11 cellular contexts compared by ENCODE assay signal in the genomic region with DNA sequence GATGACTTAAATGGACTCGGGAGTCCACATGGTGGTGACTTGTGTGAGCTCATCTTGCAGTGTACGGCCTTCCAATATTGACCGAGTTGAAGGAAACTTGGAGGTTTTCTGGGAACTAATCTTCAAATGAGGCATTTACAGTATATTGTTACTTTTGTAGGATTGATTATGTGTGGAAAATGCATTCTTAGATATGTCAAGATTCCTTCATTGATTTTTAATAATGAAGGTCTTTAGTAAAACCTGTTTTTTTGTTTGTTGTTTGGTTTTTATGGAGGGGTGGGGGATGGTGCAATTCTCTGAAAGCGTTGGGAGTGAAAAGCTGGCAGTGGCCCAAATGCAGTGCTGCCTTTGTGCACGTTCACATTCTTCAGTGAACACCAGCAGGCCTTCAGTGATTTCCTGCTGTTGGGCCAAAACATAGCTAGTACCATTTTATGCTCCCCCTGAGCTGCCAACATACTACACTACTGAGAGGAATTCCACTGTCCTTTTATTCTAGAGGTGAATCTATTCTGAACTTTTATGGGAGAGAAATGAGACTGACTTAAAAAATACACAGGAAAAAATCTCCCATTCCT. TPM values are rescaled to one million over a fixed set of nuclear protein-coding genes. Genes with fewer than 3 reads are reported as not detected.
A peak's percentile ranks its signal among the peaks of the same experiment; 100 is the strongest.
DNase-seq lines count a peak whose midpoint lies in the region; ATAC-seq and TF ChIP-seq lines count a peak whose summit lies in the region.
"Had no signal": no experiment of that assay in that cellular context is flagged by ENCODE, and none has a peak within 500 bp of the region (broad histone marks: within the 10 kb centered on the region; RNA-seq: fewer than 3 reads in every experiment).

No MANE protein-coding gene starts in this region.

- no peaks in the 10 kb centered on the region for H3K27me3 ChIP-seq in BLaER1 treated with 17β-estradiol and CSF1 and Interleukin-3, amounts not matched to agents 10 nM and 100 nM
- no peaks in the 10 kb centered on the region for H3K27me3 ChIP-seq in brain microvascular endothelial cell (replicated peaks)
- no peaks in the 10 kb centered on the region for H3K27me3 ChIP-seq in prostate gland (replicated peaks; ENCODE audit: insufficient read depth)

- peak overlapping the region in 2 of 11 experiments; percentile 4 to 23; a peak in 2 of 22 replicates for H3K27ac ChIP-seq in BLaER1 treated with 17β-estradiol and CSF1 and Interleukin-3, amounts not matched to agents 10 nM and 100 nM
- H3K27ac ChIP-seq in KOPT-K1 (ENCODE audit: low read depth, low read length, poor library complexity, severe bottlenecking): peak overlapping the region; percentile 12
- H3K27ac ChIP-seq in brain microvascular endothelial cell: no peak overlapping the region
- no peak overlapping the region for H3K27ac ChIP-seq in prostate gland

- DNase-seq in brain microvascular endothelial cell: peak; percentile 46
- peak in 1 of 2 donors; percentile 56 for DNase-seq in left colon
- no peak for DNase-seq in prostate gland (ENCODE audit: low spot score)
- no peak for DNase-seq in stimulated activated CD4-positive, alpha-beta T cell treated with anti-CD3 and anti-CD28 coated beads, Interleukin-4, amount 100 ng/mL, for 1 hour
- no peak for DNase-seq in putamen (ENCODE audit: low spot score)
- no peak for DNase-seq in occipital lobe (lab: John Stamatoyannopoulos, UW)
- DNase-seq: activated B cell treated with CpG ODN at 0.5 μM for 24 hours; activated naive CD4-positive, alpha-beta T cell treated with Interleukin-2 at 50 U/mL for 16 hours; stimulated activated CD4-positive, alpha-beta T cell treated with anti-CD3 and anti-CD28 coated beads, Interleukin-4, amount 100 ng/mL, for 4 hours had no signal

- in situ Hi-C loops in brain microvascular endothelial cell (cut with HindIII; ENCODE audit: low pct_ligation_motif_present, low sequenced_read_pairs): no loop called here

- no peak for TF ChIP-seq CTCF in brain microvascular endothelial cell (IDR thresholded peaks at IDR 0.05; ENCODE audit: low read depth, low read length, missing control alignments)
- TF ChIP-seq CTCF in prostate gland (IDR thresholded peaks at IDR 0.05): no peak

- WGBS in prostate gland: 60% methylated on average over 5 of the region's 5 CpGs

- H3K9ac ChIP-seq in BLaER1 treated with 17β-estradiol and CSF1 and Interleukin-3, amounts not matched to agents 10 nM and 100 nM: no peak overlapping the region

- H3K4me2 ChIP-seq in BLaER1 treated with 17β-estradiol and CSF1 and Interleukin-3, amounts not matched to agents 10 nM and 100 nM: peak overlapping the region in 10 of 11 experiments; percentile 12 to 72 (median 52); a peak in 16 of 22 replicates

- intact Hi-C loops in left colon (cut with DNase I, micrococcal nuclease): no loop called here
- intact Hi-C loops in prostate gland (cut with DNase I): no loop called here

- H3K4me1 ChIP-seq in BLaER1 treated with 17β-estradiol and CSF1 and Interleukin-3, amounts not matched to agents 10 nM and 100 nM: peaks cover 25 to 58% (median 39%) of the 10 kb centered on the region in 10 experiments
- H3K4me1 ChIP-seq in prostate gland (replicated peaks): peaks cover 4% of the 10 kb centered on the region

- ATAC-seq in left colon: peak; percentile 59

- no peak overlapping the region for H3K4me3 ChIP-seq in BLaER1 treated with 17β-estradiol and CSF1 and Interleukin-3, amounts not matched to agents 10 nM and 100 nM
- no peak overlapping the region for H3K4me3 ChIP-seq in brain microvascular endothelial cell (ENCODE audit: low read depth, low read length)
- H3K4me3 ChIP-seq in prostate gland: no peak overlapping the region

- TF ChIP-seq POLR2A in prostate gland (IDR thresholded peaks at IDR 0.05): no peak

- peaks cover 0 to 83% (median 17%) of the 10 kb centered on the region in 11 experiments; a peak in 13 of 22 replicates for H4K20me1 ChIP-seq in BLaER1 treated with 17β-estradiol and CSF1 and Interleukin-3, amounts not matched to agents 10 nM and 100 nM

- peaks cover 31 to 79% (median 74%) of the 10 kb centered on the region in 11 experiments for H3K9me3 ChIP-seq in BLaER1 treated with 17β-estradiol and CSF1 and Interleukin-3, amounts not matched to agents 10 nM and 100 nM (replicated peaks in 1 of 11)
- H3K9me3 ChIP-seq in KOPT-K1 (ENCODE audit: insufficient read depth, low read length, poor library complexity, severe bottlenecking) (peaks cover 24% of the 10 kb centered on the region), prostate gland (no peaks in the 10 kb centered on the region)

- peaks cover 9 to 60% (median 46%) of the 10 kb centered on the region in 11 experiments; a peak in 21 of 22 replicates for H3K36me3 ChIP-seq in BLaER1 treated with 17β-estradiol and CSF1 and Interleukin-3, amounts not matched to agents 10 nM and 100 nM
- H3K36me3 ChIP-seq in KOPT-K1 (ENCODE audit: insufficient read depth, low read length) (no peaks in the 10 kb centered on the region), brain microvascular endothelial cell (replicated peaks) (no peaks in the 10 kb centered on the region), prostate gland (no peaks in the 10 kb centered on the region)

RNA-seq across cellular contexts. Expression of a gene that starts 50.4 kb away (rescaled TPM):
- 10 to 100 TPM; 51.6 to 78.0 TPM for total RNA-seq in left colon
- total RNA-seq in prostate gland: 10 to 100 TPM; 31.6 to 54.0 TPM
- 49.9 TPM for total RNA-seq in occipital lobe
